ENCODE assay signal across 17 cellular contexts in the genomic region with DNA sequence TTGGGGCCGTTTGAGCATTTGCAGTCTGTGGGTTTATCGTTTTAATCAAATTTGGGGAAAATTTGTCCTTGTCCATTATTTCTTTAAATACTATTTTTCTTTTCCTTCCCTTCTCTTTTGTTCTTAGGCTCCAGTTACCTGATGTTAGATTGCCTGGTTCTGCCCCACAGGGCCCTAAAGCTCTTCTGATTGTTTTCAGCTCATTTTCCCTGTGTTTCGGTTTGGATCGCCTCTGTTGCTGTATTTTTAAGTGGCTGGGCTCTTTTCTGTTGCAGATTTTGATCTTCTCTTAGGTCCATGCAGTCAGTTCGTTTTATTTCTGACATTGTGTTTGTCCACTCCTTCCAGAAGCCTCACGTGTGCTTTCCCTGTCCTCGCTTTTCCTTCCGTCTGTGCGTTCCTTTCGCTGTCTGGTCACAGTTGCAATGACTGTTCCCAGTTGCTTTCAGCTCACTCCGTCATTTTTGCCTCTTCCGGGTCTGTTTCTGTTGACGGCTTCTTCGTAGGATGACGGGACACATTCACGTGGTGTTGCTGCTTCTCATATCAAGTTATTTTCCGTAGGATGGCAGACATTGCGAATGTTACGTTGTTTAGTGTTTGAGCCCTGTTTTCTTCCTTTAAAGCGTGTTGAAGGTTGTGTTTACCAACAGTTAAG.
"Had no signal": no experiment of that assay in that cellular context is flagged by ENCODE, and none has a peak within 500 bp of the region (broad histone marks: within the 10 kb centered on the region; RNA-seq: fewer than 3 reads in every experiment).

No MANE protein-coding gene starts in this region.

- H3K27me3 Mint-ChIP-seq: activated CD8-positive, alpha-beta memory T cell treated with anti-CD3 and anti-CD28 coated beads, Interleukin-2, amount 10 ng/mL, durations not matched to agents 7 days and 5 days; type B pancreatic cell had no signal

- H3K27ac ChIP-seq: coronary artery had no signal

- ATAC-seq: activated CD8-positive, alpha-beta memory T cell treated with anti-CD3 and anti-CD28 coated beads, Interleukin-2, amount 10 ng/mL, durations not matched to agents 7 days and 5 days had no signal

- H3K36me3 Mint-ChIP-seq: activated CD8-positive, alpha-beta memory T cell treated with anti-CD3 and anti-CD28 coated beads, Interleukin-2, amount 10 ng/mL, durations not matched to agents 7 days and 5 days; type B pancreatic cell had no signal

- H3K9me3 ChIP-seq: esophagus muscularis mucosa, ovary had no signal

- H3K4me3 Mint-ChIP-seq: activated CD8-positive, alpha-beta memory T cell treated with anti-CD3 and anti-CD28 coated beads, Interleukin-2, amount 10 ng/mL, durations not matched to agents 7 days and 5 days; neural crest cell; type B pancreatic cell had no signal

- H3K4me1 Mint-ChIP-seq: activated CD8-positive, alpha-beta memory T cell treated with anti-CD3 and anti-CD28 coated beads, Interleukin-2, amount 10 ng/mL, durations not matched to agents 7 days and 5 days had no signal

- H3K27ac Mint-ChIP-seq: activated CD8-positive, alpha-beta memory T cell treated with anti-CD3 and anti-CD28 coated beads, Interleukin-2, amount 10 ng/mL, durations not matched to agents 7 days and 5 days; type B pancreatic cell had no signal

- H3K9me3 Mint-ChIP-seq: neural crest cell, type B pancreatic cell had no signal

- DNase-seq: activated CD4-positive, alpha-beta T cell treated with anti-CD3 and anti-CD28 coated beads for 1 hour; activated CD4-positive, alpha-beta T cell treated with anti-CD3 and anti-CD28 coated beads, Interleukin-2, amount 50 U/mL, for 48 hours; activated CD8-positive, alpha-beta memory T cell treated with anti-CD3 and anti-CD28 coated beads, Interleukin-2, amount 10 ng/mL, durations not matched to agents 7 days and 5 days; activated effector memory CD4-positive, alpha-beta T cell treated with Interleukin-2 at 50 U/mL for 16 hours; activated naive CD4-positive, alpha-beta T cell treated with anti-CD3 and anti-CD28 coated beads, Interleukin-2, amount 50 U/mL, for 16 hours; activated T-cell treated with anti-CD3 and anti-CD28 coated beads, Interleukin-2, amount 50 U/mL, for 1 hour; central memory CD4-positive, alpha-beta T cell; effector CD4-positive, alpha-beta T cell; foreskin fibroblast; stimulated activated CD4-positive, alpha-beta T cell treated with anti-CD3 and anti-CD28 coated beads, Interleukin-2, amount 100 ng/mL, for 48 hours; stimulated activated naive CD4-positive, alpha-beta T cell; T-helper 1 cell had no signal
